In genomic region chr5:112931473-112931872, GRCh38 we compare ENCODE assay signal across 1 cellular context.
TF ChIP-seq lines count a peak whose summit lies in the region.

No MANE protein-coding gene starts in this region.

TF ChIP-seq in K562, 482 proteins besides CTCF, POLR2A, EP300 and RAD21 (continued from another document and continues in another):
- TF ChIP-seq ILF3 (IDR thresholded peaks at IDR 0.05; ENCODE audit: borderline replicate concordance): no peak
- TF ChIP-seq CAMTA2 (CRISPR knock-in tag; conservative IDR thresholded peaks at IDR 0.05): no peak
- TF ChIP-seq ZNF318 (IDR thresholded peaks at IDR 0.05; ENCODE audit: borderline replicate concordance in 1 of 2, low read depth in 1 of 2): peak in 1 of 2 experiments; percentile 53; a peak in 2 of 4 replicates
- peak; percentile 74; the same call in 1 of the 2 replicates for TF ChIP-seq SOX6 (IDR thresholded peaks at IDR 0.05)
- no peak for TF ChIP-seq MTF1 (CRISPR knock-in tag; IDR thresholded peaks at IDR 0.05; ENCODE audit: borderline replicate concordance)
- no peak for TF ChIP-seq ZBED1 (IDR thresholded peaks at IDR 0.05)
- no peak for TF ChIP-seq ZNF57 (CRISPR knock-in tag; IDR thresholded peaks at IDR 0.05)
- no peak for TF ChIP-seq E2F8 (IDR thresholded peaks at IDR 0.05; ENCODE audit: low read depth, partially characterized antibody)
- TF ChIP-seq OTX1 (CRISPR knock-in tag; IDR thresholded peaks at IDR 0.05): no peak
- no peak for TF ChIP-seq XRCC3 (IDR thresholded peaks at IDR 0.05)
- no peak for TF ChIP-seq HIVEP1 (CRISPR knock-in tag; IDR thresholded peaks at IDR 0.05)
- TF ChIP-seq PTTG1 (tag; IDR thresholded peaks at IDR 0.05; ENCODE audit: low read depth): no peak
- TF ChIP-seq SIX5 (IDR thresholded peaks at IDR 0.05; ENCODE audit: borderline replicate concordance in 1 of 2, insufficient read depth in 1 of 2, low read depth in 1 of 2, low read length in 2 of 2): no peak
- no peak for TF ChIP-seq MCM2 (IDR thresholded peaks at IDR 0.05; ENCODE audit: low read depth)
- no peak for TF ChIP-seq NRF1 (conservative IDR thresholded peaks at IDR 0.05 in 1 of 2, IDR thresholded peaks at IDR 0.05 in 1 of 2)
- no peak for TF ChIP-seq PPARD (CRISPR knock-in tag; IDR thresholded peaks at IDR 0.05)
- no peak for TF ChIP-seq ZBTB40 (IDR thresholded peaks at IDR 0.05)
- TF ChIP-seq ZBTB40 (CRISPR knock-in tag; IDR thresholded peaks at IDR 0.05): no peak
- no peak for TF ChIP-seq ZBTB17 (CRISPR knock-in tag; IDR thresholded peaks at IDR 0.05)
- no peak for TF ChIP-seq STAT6 (CRISPR knock-in tag; IDR thresholded peaks at IDR 0.05)
- TF ChIP-seq RUNX1 (IDR thresholded peaks at IDR 0.05; ENCODE audit: low read depth): no peak
- TF ChIP-seq JUNB (CRISPR knock-in tag; conservative IDR thresholded peaks at IDR 0.05): no peak
- TF ChIP-seq HOMEZ (CRISPR knock-in tag; IDR thresholded peaks at IDR 0.05): no peak
- no peak for TF ChIP-seq ZFP30 (CRISPR knock-in tag; IDR thresholded peaks at IDR 0.05; ENCODE audit: borderline replicate concordance)
- no peak for TF ChIP-seq ZNF280A (IDR thresholded peaks at IDR 0.05; ENCODE audit: low read depth, partially characterized antibody)
- TF ChIP-seq ZNF41 (CRISPR knock-in tag; conservative IDR thresholded peaks at IDR 0.05): no peak
- peak; percentile 55 for TF ChIP-seq TCF3 (CRISPR knock-in tag; IDR thresholded peaks at IDR 0.05)
- TF ChIP-seq ATF7 (IDR thresholded peaks at IDR 0.05): peak; percentile 41; the same call in 1 of the 2 replicates
- no peak for TF ChIP-seq ZFP1 (CRISPR knock-in tag; IDR thresholded peaks at IDR 0.05)
- no peak for TF ChIP-seq SMARCA5 (IDR thresholded peaks at IDR 0.05)
- TF ChIP-seq PCBP1 (IDR thresholded peaks at IDR 0.05; ENCODE audit: low read depth, low read length, poor library complexity, severe bottlenecking): no peak
- TF ChIP-seq SMARCA4 (IDR thresholded peaks at IDR 0.05): peak; percentile 62; the same call in 1 of the 2 replicates
- no peak for TF ChIP-seq DDX20 (tag; IDR thresholded peaks at IDR 0.05; ENCODE audit: low read depth)
